9 cellular contexts compared by ENCODE assay signal in the genomic region with DNA sequence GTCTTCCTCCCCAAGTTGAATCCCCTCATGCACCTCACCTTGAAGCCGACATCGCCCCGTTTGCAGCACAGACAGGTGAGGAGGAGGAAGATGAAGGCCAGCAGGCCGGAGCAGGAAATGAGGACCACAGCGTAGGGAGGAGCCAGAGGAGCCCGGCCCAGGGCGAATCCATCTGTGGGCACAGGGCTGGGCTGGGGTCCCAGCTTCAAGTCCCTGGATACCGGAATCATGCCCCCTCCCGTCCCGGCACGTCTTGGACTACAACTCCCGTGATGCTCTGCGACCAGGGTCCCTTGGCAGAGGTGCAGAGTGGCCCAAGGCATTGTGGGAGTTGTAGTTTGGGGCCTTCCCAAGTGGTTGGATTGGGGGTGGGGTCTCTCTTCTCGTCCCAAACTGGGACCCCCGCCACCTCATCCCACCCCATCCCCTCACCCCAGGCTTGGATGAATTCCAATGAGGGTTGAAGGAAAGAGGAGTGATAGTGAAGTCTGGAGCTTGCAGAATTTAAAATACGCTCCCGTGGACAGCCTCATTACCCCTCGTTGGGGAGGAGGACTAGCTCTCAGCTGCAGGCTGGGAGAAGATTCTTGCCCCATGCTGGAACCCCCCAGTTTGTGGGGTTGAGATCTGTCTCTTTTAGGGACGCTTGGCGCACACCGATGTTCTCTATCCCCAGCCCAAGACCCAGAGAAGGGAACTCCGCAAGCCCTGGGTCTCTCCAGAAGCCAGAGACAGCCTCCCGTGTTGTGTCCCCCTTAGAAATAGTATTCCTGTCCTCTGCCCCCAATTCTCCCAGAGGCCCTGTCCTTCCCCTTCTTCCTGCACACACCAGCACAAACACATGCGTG. TPM values are rescaled to one million over a fixed set of nuclear protein-coding genes. Genes with fewer than 3 reads are reported as not detected.
DNase-seq lines count a peak whose midpoint lies in the region; ATAC-seq and TF ChIP-seq lines count a peak whose summit lies in the region.
"Had no signal": no experiment of that assay in that cellular context is flagged by ENCODE, and none has a peak within 500 bp of the region (broad histone marks: within the 10 kb centered on the region; RNA-seq: fewer than 3 reads in every experiment).

No MANE protein-coding gene starts in this region.

- H3K9me3 ChIP-seq in HAP-1 (no peaks in the 10 kb centered on the region), Peyer's patch (no peaks in the 10 kb centered on the region), neuron (ENCODE audit: low read length) (no peaks in the 10 kb centered on the region)

- TF ChIP-seq CTCF in Peyer's patch (IDR thresholded peaks at IDR 0.05) (no peak), foreskin keratinocyte (conservative IDR thresholded peaks at IDR 0.05) (no peak)

- H2AFZ ChIP-seq in ACC112 (ENCODE audit: low read length, unreplicated experiment), result no peak overlapping the region
- H2AFZ ChIP-seq in neuron (ENCODE audit: low read depth, low read length), result no peak overlapping the region

- ATAC-seq in foreskin keratinocyte (peak; percentile 23), HG03342 (IDR thresholded peaks at IDR 0.05; ENCODE audit: unreplicated experiment) (no peak)

- no peak overlapping the region for H3K27ac ChIP-seq in ACC112 (ENCODE audit: low read depth, low read length)
- peak overlapping the region in 1 of 4 donors; percentile 64 for H3K27ac ChIP-seq in Peyer's patch
- no peak overlapping the region for H3K27ac ChIP-seq in foreskin keratinocyte
- peak overlapping the region; percentile 50 for H3K27ac ChIP-seq in temporal lobe (ENCODE audit: low read depth, low read length)

- H3K4me1 ChIP-seq in ACC112 (ENCODE audit: control insufficient read depth, insufficient read depth, low read length, unreplicated experiment) (no peaks in the 10 kb centered on the region), HAP-1 (peaks cover 6% of the 10 kb centered on the region), Peyer's patch (peaks cover 0 to 25% (median 7%) of the 10 kb centered on the region in 4 donors), foreskin keratinocyte (no peaks in the 10 kb centered on the region), neuron (ENCODE audit: insufficient read depth, low read length) (peaks cover 13% of the 10 kb centered on the region)

- H3K79me2 ChIP-seq in ACC112 (ENCODE audit: control insufficient read depth, insufficient read depth, low read length, unreplicated experiment), result no peaks in the 10 kb centered on the region

- TF ChIP-seq POLR2A in Peyer's patch (IDR thresholded peaks at IDR 0.05), result no peak

- in situ Hi-C loops in HAP-1 (cut with MboI; ENCODE audit: low sequenced_read_pairs), result no loop called here

- H3K4me3 ChIP-seq in ACC112 (ENCODE audit: low read depth, low read length), result peak overlapping the region; percentile 45
- H3K4me3 ChIP-seq in HAP-1, result no peak overlapping the region
- H3K4me3 ChIP-seq in Peyer's patch, result peak overlapping the region in 3 of 4 donors; percentile 31 to 42 (median 39)
- peak overlapping the region; percentile 37 for H3K4me3 ChIP-seq in neuron (ENCODE audit: low read length)

- DNase-seq in HAP-1 (ENCODE audit: low spot score in 2 of 2) (peak; percentile 46 to 81), Peyer's patch (peak; percentile 71 to 85 (median 74)), foreskin keratinocyte (no peak)
- DNase-seq in activated effector memory CD4-positive, alpha-beta T cell treated with Interleukin-2 at 50 U/mL for 16 hours, result peak; percentile 63

- H3K36me3 ChIP-seq in ACC112 (ENCODE audit: insufficient read depth, low read length), result no peaks in the 10 kb centered on the region
- no peaks in the 10 kb centered on the region for H3K36me3 ChIP-seq in HAP-1 (replicated peaks)
- no peaks in the 10 kb centered on the region for H3K36me3 ChIP-seq in Peyer's patch
- no peaks in the 10 kb centered on the region for H3K36me3 ChIP-seq in neuron (ENCODE audit: insufficient read depth, low read length)

- H3K27me3 ChIP-seq in ACC112 (ENCODE audit: insufficient read depth, low read length), result peaks cover 18% of the 10 kb centered on the region
- no peaks in the 10 kb centered on the region for H3K27me3 ChIP-seq in HAP-1 (ENCODE audit: low read depth)
- H3K27me3 ChIP-seq in Peyer's patch, result peaks cover 0 to 9% of the 10 kb centered on the region in 2 donors
- peaks cover 18% of the 10 kb centered on the region for H3K27me3 ChIP-seq in foreskin keratinocyte
- H3K27me3 ChIP-seq in neuron (ENCODE audit: insufficient read depth, low read length), result peaks cover 11% of the 10 kb centered on the region

RNA-seq across cellular contexts. Expression of gene LMTK3, which starts 1.0 kb away (rescaled TPM):
- total RNA-seq in Peyer's patch (10 to 100 TPM in 2 of 4 donors, 1 to 10 TPM in 2; 8.2 to 17.6 (median 12.8) TPM), foreskin keratinocyte (4.2 and 4.3 TPM in 2 replicates), temporal lobe (19.4 TPM)
- polyA plus RNA-seq in foreskin keratinocyte, result 3.6 TPM in 2 replicates

RNA-seq across cellular contexts. Expression of gene SULT2B1, which starts 41.3 kb away (rescaled TPM):
- total RNA-seq in Peyer's patch (10 to 100 TPM in 1 of 4 donors, 1 to 10 TPM in 3; 2.5 to 14.6 (median 5.9) TPM), foreskin keratinocyte (1.0 and 1.3 TPM in 2 replicates), temporal lobe (not detected)
- polyA plus RNA-seq in foreskin keratinocyte, result 1.6 and 2.4 TPM in 2 replicates
- total RNA-seq: pulmonary artery endothelial cell had no signal

RNA-seq across cellular contexts. Expression of gene CYTH2, which starts 41.5 kb away (rescaled TPM):
- total RNA-seq in Peyer's patch (100 to 1,000 TPM in 1 of 4 donors, 10 to 100 TPM in 3; 64.5 to 160 (median 76.9) TPM), foreskin keratinocyte (33.5 and 34.1 TPM in 2 replicates), temporal lobe (57.5 TPM)
- 44.8 and 46.9 TPM in 2 replicates for polyA plus RNA-seq in foreskin keratinocyte

RNA-seq across cellular contexts. Expression of gene KCNJ14, which starts 55.3 kb away (rescaled TPM):
- total RNA-seq in Peyer's patch, result 1 to 10 TPM in 3 of 4 donors, under 1 TPM in 1; 0.88 to 2.0 (median 1.8) TPM
- 0.49 and 0.51 TPM in 2 replicates for total RNA-seq in foreskin keratinocyte
- 0.28 and 0.43 TPM in 2 replicates for polyA plus RNA-seq in foreskin keratinocyte
- total RNA-seq in temporal lobe, result 1.2 TPM

Comparison
In these comparisons a context has a peak if more than half of its experiments do, and no peak if none do; other contexts are left out.
1. DNase-seq: peak in HAP-1 (2 of 2), Peyer's patch (3 of 3) and activated effector memory CD4-positive, alpha-beta T cell treated with Interleukin-2 at 50 U/mL for 16 hours (single experiment); none in foreskin keratinocyte (0 of 2).